In the genomic region with DNA sequence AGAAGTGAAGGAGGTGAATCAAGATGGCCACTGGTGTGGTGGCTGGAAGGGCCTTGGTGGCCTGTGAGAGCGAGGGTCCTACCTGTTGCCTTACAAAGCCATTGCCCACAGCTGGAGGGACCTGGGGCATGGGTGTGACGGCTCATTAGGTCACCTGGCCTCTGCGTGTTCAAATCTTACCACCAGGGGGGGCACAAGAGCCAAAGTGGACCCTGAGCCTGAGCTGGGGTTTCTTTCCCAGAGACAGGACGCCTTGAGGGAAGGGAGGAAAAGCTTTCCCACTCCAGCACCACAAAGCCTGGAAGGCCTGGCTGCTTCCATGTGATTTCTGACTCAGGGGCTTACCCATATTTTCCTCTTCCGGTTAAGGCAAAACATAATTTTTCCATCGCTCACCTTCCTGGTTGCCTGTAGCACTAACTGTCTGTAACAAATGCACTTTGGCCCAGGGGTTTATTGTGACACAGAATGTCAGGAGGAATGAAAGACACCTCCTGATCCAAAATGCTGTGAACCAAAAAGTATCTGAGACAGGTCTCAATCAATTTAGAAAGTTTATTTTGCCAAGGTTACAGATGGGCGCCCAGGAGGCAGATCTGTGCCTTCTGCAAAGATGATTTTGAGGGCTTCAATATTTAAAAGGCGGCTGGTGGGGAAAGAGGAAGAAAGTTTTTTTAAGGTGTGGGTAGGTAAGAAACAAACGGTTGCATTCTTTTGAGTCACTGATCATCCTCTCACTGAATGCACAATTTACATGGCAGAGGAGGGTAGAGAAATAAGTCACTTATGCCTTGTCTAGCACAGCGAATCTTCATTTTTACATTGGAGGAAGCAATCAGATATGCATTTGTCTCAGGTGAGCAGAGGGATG, we compare ENCODE assay signal across 7 cellular contexts. TPM values are rescaled to one million over a fixed set of nuclear protein-coding genes. Genes with fewer than 3 reads are reported as not detected.
A peak's percentile ranks its signal among the peaks of the same experiment; 100 is the strongest.
DNase-seq lines count a peak whose midpoint lies in the region; ATAC-seq and TF ChIP-seq lines count a peak whose summit lies in the region.

No MANE protein-coding gene starts in this region.

- no peaks in the 10 kb centered on the region for H3K36me3 Mint-ChIP-seq in activated naive CD8-positive, alpha-beta T cell treated with anti-CD3 and anti-CD28 coated beads, Interleukin-2, amount 50 U/mL, for 24 hours (ENCODE audit: low read depth)

- peak; percentile 94 for ATAC-seq in SK-N-SH treated with all-trans-retinoic acid at 6 μM for 48 hours
- ATAC-seq in activated naive CD8-positive, alpha-beta T cell treated with anti-CD3 and anti-CD28 coated beads, Interleukin-2, amount 50 U/mL, for 24 hours = peak; percentile 69
- peak; percentile 86 to 93 (median 88) for ATAC-seq in psoas muscle
- ATAC-seq in upper lobe of right lung = peak; percentile 79

- DNase-seq in LNCaP clone FGC (ENCODE audit: low read depth) = peak; percentile 59
- DNase-seq in activated naive CD8-positive, alpha-beta T cell treated with anti-CD3 and anti-CD28 coated beads, Interleukin-2, amount 50 U/mL, for 24 hours = peak; percentile 86
- peak; percentile 92 for DNase-seq in cardiac septum (ENCODE audit: low spot score)
- peak; percentile 83 to 90 for DNase-seq in psoas muscle
- DNase-seq in upper lobe of right lung = peak; percentile 85

- H3K27ac ChIP-seq in psoas muscle (peak overlapping the region; percentile 41), upper lobe of right lung (peak overlapping the region; percentile 7)

- H3K36me3 ChIP-seq in psoas muscle (ENCODE audit: insufficient read depth in 1 of 2, low read depth in 1 of 2) = no peaks in the 10 kb centered on the region
- H3K36me3 ChIP-seq in upper lobe of right lung = no peaks in the 10 kb centered on the region

- 39 to 48% (median 42%) methylated on average over 9 to 10 of the region's 10 CpGs for WGBS in psoas muscle, 3 donors

- H3K4me3 Mint-ChIP-seq in activated naive CD8-positive, alpha-beta T cell treated with anti-CD3 and anti-CD28 coated beads, Interleukin-2, amount 50 U/mL, for 24 hours = no peak overlapping the region

- intact Hi-C loops in cardiac septum (cut with DNase I) = loop anchor here (1.0 to 10.0 kb wide), 3 partner anchors 36 to 131 kb away; no protein-coding TSS in a partner anchor
- intact Hi-C loops in psoas muscle (cut with DNase I) = loop anchor here in 1 of 2 donors (2.0 to 5.0 kb wide), 2 partner anchors 36 to 83 kb away; no protein-coding TSS in a partner anchor
- intact Hi-C loops in upper lobe of right lung (cut with DNase I) = loop anchor here (5.0 kb wide), 1 partner anchor 86 kb away; no protein-coding TSS in a partner anchor

- peaks cover 11% of the 10 kb centered on the region for H3K4me1 ChIP-seq in psoas muscle
- H3K4me1 ChIP-seq in upper lobe of right lung = peaks cover 19% of the 10 kb centered on the region

- peak overlapping the region; percentile 40 for H3K27ac Mint-ChIP-seq in activated naive CD8-positive, alpha-beta T cell treated with anti-CD3 and anti-CD28 coated beads, Interleukin-2, amount 50 U/mL, for 24 hours

- no peaks in the 10 kb centered on the region for H3K27me3 ChIP-seq in psoas muscle (ENCODE audit: insufficient read depth in 3 of 3, low read length in 2 of 3)
- H3K27me3 ChIP-seq in upper lobe of right lung = no peaks in the 10 kb centered on the region

- H3K4me3 ChIP-seq in LNCaP clone FGC (ENCODE audit: low read depth, low read length) (no peak overlapping the region), psoas muscle (no peak overlapping the region), upper lobe of right lung (no peak overlapping the region)

- peaks cover 27% of the 10 kb centered on the region for H3K4me1 Mint-ChIP-seq in activated naive CD8-positive, alpha-beta T cell treated with anti-CD3 and anti-CD28 coated beads, Interleukin-2, amount 50 U/mL, for 24 hours

- peaks cover 5% of the 10 kb centered on the region for H3K27me3 Mint-ChIP-seq in activated naive CD8-positive, alpha-beta T cell treated with anti-CD3 and anti-CD28 coated beads, Interleukin-2, amount 50 U/mL, for 24 hours

- H3K9me3 ChIP-seq in psoas muscle (no peaks in the 10 kb centered on the region), upper lobe of right lung (no peaks in the 10 kb centered on the region)

- TF ChIP-seq CTCF in GM12874 (IDR thresholded peaks at IDR 0.05; ENCODE audit: insufficient read depth, low read depth, low read length) (peak; percentile 91), LNCaP clone FGC (IDR thresholded peaks at IDR 0.05; ENCODE audit: control insufficient read depth, extremely low read depth, insufficient read depth) (peak; percentile 91), psoas muscle (IDR thresholded peaks at IDR 0.05) (peak; percentile 96), upper lobe of right lung (IDR thresholded peaks at IDR 0.05) (peak; percentile 96)

- no peaks in the 10 kb centered on the region for H3K9me3 Mint-ChIP-seq in activated naive CD8-positive, alpha-beta T cell treated with anti-CD3 and anti-CD28 coated beads, Interleukin-2, amount 50 U/mL, for 24 hours

TF ChIP-seq in SK-N-SH treated with all-trans-retinoic acid at 6 μM for 48 hours, 23 proteins besides CTCF, POLR2A, EP300 and RAD21:
- TF ChIP-seq, protein P1, sequence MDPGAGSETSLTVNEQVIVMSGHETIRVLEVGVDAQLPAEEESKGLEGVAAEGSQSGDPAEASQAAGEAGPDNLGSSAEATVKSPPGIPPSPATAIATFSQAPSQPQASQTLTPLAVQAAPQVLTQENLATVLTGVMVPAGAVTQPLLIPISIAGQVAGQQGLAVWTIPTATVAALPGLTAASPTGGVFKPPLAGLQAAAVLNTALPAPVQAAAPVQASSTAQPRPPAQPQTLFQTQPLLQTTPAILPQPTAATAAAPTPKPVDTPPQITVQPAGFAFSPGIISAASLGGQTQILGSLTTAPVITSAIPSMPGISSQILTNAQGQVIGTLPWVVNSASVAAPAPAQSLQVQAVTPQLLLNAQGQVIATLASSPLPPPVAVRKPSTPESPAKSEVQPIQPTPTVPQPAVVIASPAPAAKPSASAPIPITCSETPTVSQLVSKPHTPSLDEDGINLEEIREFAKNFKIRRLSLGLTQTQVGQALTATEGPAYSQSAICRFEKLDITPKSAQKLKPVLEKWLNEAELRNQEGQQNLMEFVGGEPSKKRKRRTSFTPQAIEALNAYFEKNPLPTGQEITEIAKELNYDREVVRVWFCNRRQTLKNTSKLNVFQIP (CRISPR knock-in tag; IDR thresholded peaks at IDR 0.05; ENCODE audit: borderline replicate concordance, low read depth) = no peak
- TF ChIP-seq CSDC2 (CRISPR knock-in tag; IDR thresholded peaks at IDR 0.05) (no peak), PPARA (CRISPR knock-in tag; IDR thresholded peaks at IDR 0.05; ENCODE audit: borderline replicate concordance) (no peak), TOX (CRISPR knock-in tag; IDR thresholded peaks at IDR 0.05; ENCODE audit: borderline replicate concordance) (no peak), ZNF70 (CRISPR knock-in tag; IDR thresholded peaks at IDR 0.05) (no peak), ARNTL (CRISPR knock-in tag; IDR thresholded peaks at IDR 0.05; ENCODE audit: borderline replicate concordance, low read depth) (no peak), ZC3H10 (CRISPR knock-in tag; IDR thresholded peaks at IDR 0.05) (no peak), ISL1 (CRISPR knock-in tag; IDR thresholded peaks at IDR 0.05) (no peak), ZFP3 (CRISPR knock-in tag; IDR thresholded peaks at IDR 0.05) (no peak), SNAI2 (CRISPR knock-in tag; IDR thresholded peaks at IDR 0.05) (no peak), BACH2 (CRISPR knock-in tag; IDR thresholded peaks at IDR 0.05; ENCODE audit: borderline replicate concordance) (no peak), ZNF565 (CRISPR knock-in tag; conservative IDR thresholded peaks at IDR 0.05; ENCODE audit: low read depth) (no peak), ZNF8 (CRISPR knock-in tag; IDR thresholded peaks at IDR 0.05) (no peak), GLIS3 (CRISPR knock-in tag; IDR thresholded peaks at IDR 0.05) (no peak), ESRRG (CRISPR knock-in tag; IDR thresholded peaks at IDR 0.05) (no peak)
- TF ChIP-seq, protein P2, sequence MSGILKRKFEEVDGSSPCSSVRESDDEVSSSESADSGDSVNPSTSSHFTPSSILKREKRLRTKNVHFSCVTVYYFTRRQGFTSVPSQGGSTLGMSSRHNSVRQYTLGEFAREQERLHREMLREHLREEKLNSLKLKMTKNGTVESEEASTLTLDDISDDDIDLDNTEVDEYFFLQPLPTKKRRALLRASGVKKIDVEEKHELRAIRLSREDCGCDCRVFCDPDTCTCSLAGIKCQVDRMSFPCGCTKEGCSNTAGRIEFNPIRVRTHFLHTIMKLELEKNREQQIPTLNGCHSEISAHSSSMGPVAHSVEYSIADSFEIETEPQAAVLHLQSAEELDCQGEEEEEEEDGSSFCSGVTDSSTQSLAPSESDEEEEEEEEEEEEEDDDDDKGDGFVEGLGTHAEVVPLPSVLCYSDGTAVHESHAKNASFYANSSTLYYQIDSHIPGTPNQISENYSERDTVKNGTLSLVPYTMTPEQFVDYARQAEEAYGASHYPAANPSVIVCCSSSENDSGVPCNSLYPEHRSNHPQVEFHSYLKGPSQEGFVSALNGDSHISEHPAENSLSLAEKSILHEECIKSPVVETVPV (CRISPR knock-in tag; IDR thresholded peaks at IDR 0.05) = no peak
- TF ChIP-seq, protein P3, sequence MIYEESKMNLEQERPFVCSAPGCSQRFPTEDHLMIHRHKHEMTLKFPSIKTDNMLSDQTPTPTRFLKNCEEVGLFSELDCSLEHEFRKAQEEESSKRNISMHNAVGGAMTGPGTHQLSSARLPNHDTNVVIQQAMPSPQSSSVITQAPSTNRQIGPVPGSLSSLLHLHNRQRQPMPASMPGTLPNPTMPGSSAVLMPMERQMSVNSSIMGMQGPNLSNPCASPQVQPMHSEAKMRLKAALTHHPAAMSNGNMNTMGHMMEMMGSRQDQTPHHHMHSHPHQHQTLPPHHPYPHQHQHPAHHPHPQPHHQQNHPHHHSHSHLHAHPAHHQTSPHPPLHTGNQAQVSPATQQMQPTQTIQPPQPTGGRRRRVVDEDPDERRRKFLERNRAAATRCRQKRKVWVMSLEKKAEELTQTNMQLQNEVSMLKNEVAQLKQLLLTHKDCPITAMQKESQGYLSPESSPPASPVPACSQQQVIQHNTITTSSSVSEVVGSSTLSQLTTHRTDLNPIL (CRISPR knock-in tag; IDR thresholded peaks at IDR 0.05; ENCODE audit: low read depth) = no peak
TF ChIP-seq in SK-N-SH treated with all-trans-retinoic acid at 6 μM for 48 hours: peak in this region for 0.

RNA-seq across cellular contexts. Expression of a gene that starts 4.3 kb away (rescaled TPM):
- total RNA-seq in cardiac septum = 70.2 TPM
- 10 to 100 TPM; 23.0 to 40.2 (median 30.6) TPM for total RNA-seq in psoas muscle
- 10 to 100 TPM; 26.1 to 90.9 (median 45.4) TPM for polyA plus RNA-seq in psoas muscle
- 445 TPM for total RNA-seq in upper lobe of right lung
